In the genomic region with DNA sequence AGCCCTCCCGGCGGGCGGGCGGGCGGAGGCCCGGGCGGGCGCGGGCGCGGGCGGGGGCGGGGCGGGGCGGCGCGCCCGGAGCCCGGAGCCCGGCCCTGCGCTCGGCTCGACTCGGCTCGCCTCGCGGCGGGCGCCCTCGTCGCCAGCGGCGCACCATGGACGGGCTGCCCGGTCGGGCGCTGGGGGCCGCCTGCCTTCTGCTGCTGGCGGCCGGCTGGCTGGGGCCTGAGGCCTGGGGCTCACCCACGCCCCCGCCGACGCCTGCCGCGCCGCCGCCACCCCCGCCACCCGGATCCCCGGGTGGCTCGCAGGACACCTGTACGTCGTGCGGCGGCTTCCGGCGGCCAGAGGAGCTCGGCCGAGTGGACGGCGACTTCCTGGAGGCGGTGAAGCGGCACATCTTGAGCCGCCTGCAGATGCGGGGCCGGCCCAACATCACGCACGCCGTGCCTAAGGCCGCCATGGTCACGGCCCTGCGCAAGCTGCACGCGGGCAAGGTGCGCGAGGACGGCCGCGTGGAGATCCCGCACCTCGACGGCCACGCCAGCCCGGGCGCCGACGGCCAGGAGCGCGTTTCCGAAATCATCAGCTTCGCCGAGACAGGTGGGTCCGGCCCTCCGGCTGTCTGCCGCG, we compare ENCODE assay signal across 9 cellular contexts. TPM values are rescaled to one million over a fixed set of nuclear protein-coding genes. Genes with fewer than 3 reads are reported as not detected.
A peak's percentile ranks its signal among the peaks of the same experiment; 100 is the strongest.
DNase-seq lines count a peak whose midpoint lies in the region; ATAC-seq and TF ChIP-seq lines count a peak whose summit lies in the region.
"Had no signal": no experiment of that assay in that cellular context is flagged by ENCODE, and none has a peak within 500 bp of the region (broad histone marks: within the 10 kb centered on the region; RNA-seq: fewer than 3 reads in every experiment).

INHBB (plus strand) TSS at position 103 of the 633 bp plus-strand sequence; CDS start at position 156, 53 bp downstream.

- peak within 1 kb of the TSS; percentile 15 for H3K4me3 ChIP-seq in kidney epithelial cell (ENCODE audit: low read depth, low read length)
- H3K4me3 ChIP-seq in stomach smooth muscle (ENCODE audit: low read length in 2 of 2): peak within 1 kb of the TSS; percentile 50 to 73

- H3K27me3 Mint-ChIP-seq in activated naive CD8-positive, alpha-beta T cell treated with anti-CD3 and anti-CD28 coated beads, Interleukin-2, amount 50 U/mL, for 24 hours: peaks cover 58% of the 10 kb centered on the region

- H3K27ac Mint-ChIP-seq in activated naive CD8-positive, alpha-beta T cell treated with anti-CD3 and anti-CD28 coated beads, Interleukin-2, amount 50 U/mL, for 24 hours: no peak within 1 kb of the TSS

- no peak for TF ChIP-seq CTCF in kidney epithelial cell (IDR thresholded peaks at IDR 0.05; ENCODE audit: insufficient read depth, low read length, poor library complexity, severe bottlenecking)

- no peaks in the 10 kb centered on the region for H3K36me3 ChIP-seq in kidney epithelial cell (ENCODE audit: control insufficient read depth, insufficient read depth, low read length)
- no peaks in the 10 kb centered on the region for H3K36me3 ChIP-seq in stomach smooth muscle (ENCODE audit: control insufficient read depth in 2 of 2, insufficient read depth in 2 of 2, low read length in 2 of 2)

- peak within 1 kb of the TSS; percentile 75 for H3K4me3 Mint-ChIP-seq in activated naive CD8-positive, alpha-beta T cell treated with anti-CD3 and anti-CD28 coated beads, Interleukin-2, amount 50 U/mL, for 24 hours

- peaks cover 36% of the 10 kb centered on the region for H3K4me1 ChIP-seq in stomach smooth muscle (ENCODE audit: control insufficient read depth, insufficient read depth, low read length)

- H3K36me3 Mint-ChIP-seq in activated naive CD8-positive, alpha-beta T cell treated with anti-CD3 and anti-CD28 coated beads, Interleukin-2, amount 50 U/mL, for 24 hours (ENCODE audit: low read depth): no peaks in the 10 kb centered on the region

- H3K9me3 ChIP-seq in stomach smooth muscle (ENCODE audit: control insufficient read depth in 2 of 2, low read length in 2 of 2): no peaks in the 10 kb centered on the region

- peaks cover 90% of the 10 kb centered on the region for H3K27me3 ChIP-seq in kidney epithelial cell (ENCODE audit: control insufficient read depth, insufficient read depth, low read length)
- peaks cover 44 to 72% of the 10 kb centered on the region in 2 donors for H3K27me3 ChIP-seq in stomach smooth muscle (ENCODE audit: control insufficient read depth in 1 of 2, insufficient read depth in 2 of 2, low read length in 2 of 2)

- intact Hi-C loops in Right ventricle myocardium inferior (cut with DNase I) (no loop called here), Right ventricle myocardium superior (cut with DNase I) (loop anchor here (5.0 to 10.0 kb wide), 2 partner anchors 156 to 209 kb away; no protein-coding TSS in a partner anchor)

- peak; percentile 73 for DNase-seq in Right ventricle myocardium inferior (ENCODE audit: missing footprints)
- DNase-seq in Right ventricle myocardium superior: no peak
- DNase-seq in activated naive CD8-positive, alpha-beta T cell treated with anti-CD3 and anti-CD28 coated beads, Interleukin-2, amount 50 U/mL, for 24 hours: no peak
- no peak for DNase-seq in kidney epithelial cell (ENCODE audit: low read depth)
- DNase-seq in stimulated activated naive CD4-positive, alpha-beta T cell treated with Interleukin-2 at 50 U/mL for 16 hours (lab: John Stamatoyannopoulos, UW): no peak
- DNase-seq in kidney glomerular epithelial cell (lab: John Stamatoyannopoulos, UW): no peak

- H3K9ac ChIP-seq in stomach smooth muscle (ENCODE audit: low read length in 2 of 2): peak within 1 kb of the TSS in 1 of 2 donors; percentile 14

- ATAC-seq in Right ventricle myocardium inferior: no peak
- ATAC-seq in Right ventricle myocardium superior (ENCODE audit: poor library complexity): no peak
- ATAC-seq in activated naive CD8-positive, alpha-beta T cell treated with anti-CD3 and anti-CD28 coated beads, Interleukin-2, amount 50 U/mL, for 24 hours: no peak
- no peak for ATAC-seq in GM18502 (IDR thresholded peaks at IDR 0.05; ENCODE audit: poor library complexity, unreplicated experiment)

- no peak within 1 kb of the TSS for H3K27ac ChIP-seq in stomach smooth muscle (ENCODE audit: low read length)

- peaks cover 21% of the 10 kb centered on the region for H3K4me1 Mint-ChIP-seq in activated naive CD8-positive, alpha-beta T cell treated with anti-CD3 and anti-CD28 coated beads, Interleukin-2, amount 50 U/mL, for 24 hours

- no peaks in the 10 kb centered on the region for H3K9me3 Mint-ChIP-seq in activated naive CD8-positive, alpha-beta T cell treated with anti-CD3 and anti-CD28 coated beads, Interleukin-2, amount 50 U/mL, for 24 hours
- H3K9me3 Mint-ChIP-seq: activated naive CD4-positive, alpha-beta T cell treated with anti-CD3 and anti-CD28 coated beads, Interleukin-2, amount 50 U/mL, for 72 hours had no signal

RNA-seq across cellular contexts. Expression of gene INHBB, which starts in this region (rescaled TPM):
- 7.1 TPM for total RNA-seq in Right ventricle myocardium inferior
- total RNA-seq in Right ventricle myocardium superior: 8.2 TPM
- 0.14 and 0.50 TPM in 2 replicates for total RNA-seq in kidney epithelial cell
- total RNA-seq: activated naive CD4-positive, alpha-beta T cell treated with anti-CD3 and anti-CD28 coated beads, Interleukin-2, amount 50 U/mL, for 72 hours had no signal
